Comparison of ENCODE assay signal across 8 cellular contexts in the genomic region with DNA sequence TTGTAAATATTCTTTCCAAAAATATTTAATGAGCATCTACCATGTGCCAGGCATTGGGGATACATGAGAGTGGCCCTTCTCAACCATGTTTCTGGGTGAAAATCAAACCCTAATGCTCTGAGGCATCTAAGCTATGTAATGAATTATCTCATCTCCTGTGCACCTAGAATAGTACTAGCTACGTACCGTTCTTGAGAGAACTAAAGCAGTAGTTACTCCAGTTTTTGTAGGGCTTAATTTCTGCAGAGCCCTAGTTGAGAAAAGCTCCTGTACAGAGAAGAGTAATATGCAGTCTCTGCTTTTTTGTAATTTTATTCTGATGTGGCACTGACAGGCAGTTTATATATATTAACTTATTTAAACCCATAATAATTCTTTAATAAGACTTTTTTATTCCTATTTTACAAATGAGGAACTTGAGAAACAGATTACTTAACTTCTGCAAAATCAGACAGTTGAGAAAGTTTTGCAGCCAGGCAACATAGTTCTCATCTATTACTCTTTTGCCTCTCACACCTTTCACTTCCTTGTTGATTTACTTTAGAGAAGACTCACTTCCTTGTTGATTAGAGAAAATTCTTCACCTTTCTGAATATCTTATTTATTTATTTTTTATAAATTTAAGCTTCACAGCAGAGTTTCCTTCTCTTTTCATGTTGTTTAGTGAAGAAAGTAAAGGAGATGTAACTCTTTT. TPM values are rescaled to one million over a fixed set of nuclear protein-coding genes. Genes with fewer than 3 reads are reported as not detected.
DNase-seq lines count a peak whose midpoint lies in the region; ATAC-seq, FAIRE-seq and TF ChIP-seq lines count a peak whose summit lies in the region.

No MANE protein-coding gene starts in this region.

- peak overlapping the region in 1 of 2 donors; percentile 11 for H3K9ac ChIP-seq in mucosa of rectum (ENCODE audit: low read depth in 1 of 2, low read length in 2 of 2)

- peak overlapping the region; percentile 38 to 42 for H3K27ac ChIP-seq in mucosa of rectum (ENCODE audit: low read depth in 2 of 2, low read length in 2 of 2)
- peak overlapping the region in 1 of 4 donors; percentile 58 for H3K27ac ChIP-seq in pancreas
- peak overlapping the region in 2 of 4 donors; percentile 25 to 93 for H3K27ac ChIP-seq in Peyer's patch

- intact Hi-C loops in pancreas (cut with DNase I) (no loop called here), Right ventricle myocardium inferior (cut with DNase I) (loop anchor here (10.0 kb wide), 1 partner anchor 60 kb away; no protein-coding TSS in a partner anchor), lower leg skin (cut with DNase I; ENCODE audit: low total_unique reads) (no loop called here)

- TF ChIP-seq CTCF in pancreas (IDR thresholded peaks at IDR 0.05): no peak
- no peak for TF ChIP-seq CTCF in Peyer's patch (IDR thresholded peaks at IDR 0.05)
- TF ChIP-seq CTCF in lower leg skin (IDR thresholded peaks at IDR 0.05): no peak

- TF ChIP-seq POLR2A in Peyer's patch (IDR thresholded peaks at IDR 0.05) (no peak), lower leg skin (IDR thresholded peaks at IDR 0.05) (no peak)

- H3K4me3 ChIP-seq in mucosa of rectum (ENCODE audit: low read length in 2 of 2) (peak overlapping the region; percentile 2 to 62), pancreas (no peak overlapping the region), Peyer's patch (peak overlapping the region in 1 of 4 donors; percentile 93), lower leg skin (ENCODE audit: low read depth, poor library complexity, severe bottlenecking) (no peak overlapping the region)

- FAIRE-seq in GM18507 (lab: Jason Lieb, UNC) (peak; percentile 66), pancreas (lab: Jason Lieb, UNC) (no peak)

- 23 to 26% methylated on average over 2 of the region's 2 CpGs for whole genome bisulfite sequencing in pancreas, 2 donors
- WGBS in lower leg skin, 2 donors: 6 to 16% methylated on average over 2 of the region's 2 CpGs

- H3K9me3 ChIP-seq in mucosa of rectum (ENCODE audit: control insufficient read depth in 2 of 2, low read length in 2 of 2) (no peaks in the 10 kb centered on the region), pancreas (no peaks in the 10 kb centered on the region), Peyer's patch (no peaks in the 10 kb centered on the region)

- no peaks in the 10 kb centered on the region for H3K27me3 ChIP-seq in mucosa of rectum (ENCODE audit: control insufficient read depth in 2 of 2, insufficient read depth in 2 of 2, low read length in 2 of 2)
- no peaks in the 10 kb centered on the region for H3K27me3 ChIP-seq in pancreas
- no peaks in the 10 kb centered on the region for H3K27me3 ChIP-seq in Peyer's patch

- no peak for DNase-seq in GM18507 (ENCODE audit: extremely low spot score, insufficient read length, low read depth)
- DNase-seq in OCI-M1 (lab: John Stamatoyannopoulos, UW): peak; percentile 69
- DNase-seq in pancreas: no peak
- DNase-seq in Peyer's patch: no peak
- DNase-seq in Right ventricle myocardium inferior (ENCODE audit: missing footprints): no peak
- no peak for DNase-seq in lower leg skin (ENCODE audit: low spot score in 2 of 2)

- H3K4me1 ChIP-seq in mucosa of rectum (ENCODE audit: control insufficient read depth in 2 of 2, insufficient read depth in 2 of 2, low read length in 2 of 2) (peaks cover 24 to 29% of the 10 kb centered on the region in 2 donors), pancreas (peaks cover 6 to 40% (median 36%) of the 10 kb centered on the region in 3 donors), Peyer's patch (peaks cover 0 to 30% (median 6%) of the 10 kb centered on the region in 4 donors)

- peak; percentile 15 for ATAC-seq in HG02642 (IDR thresholded peaks at IDR 0.05; ENCODE audit: poor library complexity, unreplicated experiment)
- ATAC-seq in pancreas: no peak
- no peak for ATAC-seq in Right ventricle myocardium inferior

- H3K36me3 ChIP-seq in mucosa of rectum (ENCODE audit: control insufficient read depth in 2 of 2, insufficient read depth in 2 of 2, low read length in 2 of 2): no peaks in the 10 kb centered on the region
- no peaks in the 10 kb centered on the region for H3K36me3 ChIP-seq in pancreas
- H3K36me3 ChIP-seq in Peyer's patch: no peaks in the 10 kb centered on the region

RNA-seq across cellular contexts. Expression of a gene that starts 3.1 kb away (rescaled TPM):
- total RNA-seq in pancreas (10 to 100 TPM in 2 of 6 donors, 1 to 10 TPM in 4; 9.1 to 18.5 (median 9.9) TPM), Peyer's patch (10 to 100 TPM; 18.8 to 28.1 (median 21.9) TPM), Right ventricle myocardium inferior (14.1 TPM), lower leg skin (10 to 100 TPM; 20.6 to 40.1 (median 29.7) TPM)
- 1 to 10 TPM; 2.5 to 5.7 TPM for polyA plus RNA-seq in pancreas

Comparison
In these comparisons a context has a peak if more than half of its experiments do, and no peak if none do; other contexts are left out.
1. H3K4me3 ChIP-seq: peak in mucosa of rectum (2 of 2); none in pancreas (0 of 4) and lower leg skin (single experiment).